In the genomic region with DNA sequence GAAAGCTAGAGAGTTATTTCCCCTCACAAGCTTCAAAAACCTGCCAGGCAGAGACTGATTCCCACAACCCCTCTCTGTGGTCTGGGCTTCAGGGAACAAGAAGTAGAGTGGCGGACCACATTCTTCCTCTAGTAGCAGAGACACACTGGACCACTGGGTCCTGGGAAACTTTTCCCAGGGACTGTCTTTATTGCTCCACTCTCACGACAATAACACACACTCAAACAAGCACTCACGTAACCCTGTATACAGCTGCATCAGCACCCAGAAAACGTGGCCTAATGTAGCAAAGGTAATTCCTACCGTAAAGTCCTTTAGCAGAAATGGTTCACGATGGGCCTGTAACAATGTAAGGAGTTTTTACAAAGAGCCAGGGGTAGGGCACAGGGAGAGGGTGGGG, we compare ENCODE assay signal across 20 cellular contexts. TPM values are rescaled to one million over a fixed set of nuclear protein-coding genes. Genes with fewer than 3 reads are reported as not detected.
A peak's percentile ranks its signal among the peaks of the same experiment; 100 is the strongest.
DNase-seq lines count a peak whose midpoint lies in the region; ATAC-seq lines count a peak whose summit lies in the region.
"Had no signal": no experiment of that assay in that cellular context is flagged by ENCODE, and none has a peak within 500 bp of the region (broad histone marks: within the 10 kb centered on the region; RNA-seq: fewer than 3 reads in every experiment).

No MANE protein-coding gene starts in this region.

- H3K4me3 Mint-ChIP-seq in T-helper 17 cell (peak overlapping the region; percentile 61), immature natural killer cell (peak overlapping the region in 2 of 5 donors; percentile 39 to 56)
- H3K4me3 Mint-ChIP-seq: activated naive CD4-positive, alpha-beta T cell treated with anti-CD3 and anti-CD28 coated beads for 36 hours had no signal

- H3K27me3 Mint-ChIP-seq in T-helper 17 cell (no peaks in the 10 kb centered on the region), immature natural killer cell (ENCODE audit: low read depth in 3 of 3) (peaks cover 2 to 17% (median 5%) of the 10 kb centered on the region in 3 donors)

- no peaks in the 10 kb centered on the region for H3K27me3 ChIP-seq in BLaER1 treated with 17β-estradiol and CSF1 and Interleukin-3, amounts not matched to agents 10 nM and 100 nM
- H3K27me3 ChIP-seq: heart right ventricle, sigmoid colon, vagina had no signal

- H4K20me1 ChIP-seq in BLaER1 treated with 17β-estradiol and CSF1 and Interleukin-3, amounts not matched to agents 10 nM and 100 nM = no peaks in the 10 kb centered on the region

- peak overlapping the region in 7 of 11 experiments; percentile 6 to 87 (median 78); a peak in 10 of 22 replicates for H3K4me2 ChIP-seq in BLaER1 treated with 17β-estradiol and CSF1 and Interleukin-3, amounts not matched to agents 10 nM and 100 nM

- H3K9me3 Mint-ChIP-seq in immature natural killer cell = no peaks in the 10 kb centered on the region
- H3K9me3 Mint-ChIP-seq: activated naive CD4-positive, alpha-beta T cell treated with anti-CD3 and anti-CD28 coated beads for 36 hours had no signal

- DNase-seq in EH (ENCODE audit: low read depth) = peak; percentile 5
- no peak for DNase-seq in T-helper 17 cell
- no peak for DNase-seq in immature natural killer cell
- DNase-seq in NCI-H446 treated with DMSO at 0.1 percent for 48 hours (lab: John Stamatoyannopoulos, UW) = no peak
- no peak for DNase-seq in EL
- DNase-seq: activated naive CD4-positive, alpha-beta T cell treated with anti-CD3 and anti-CD28 coated beads for 36 hours; GOT3; heart right ventricle; NCI-H1694 treated with DMSO at 0.1 percent for 48 hours; NCI-H446; sigmoid colon had no signal

- peak overlapping the region in 6 of 11 experiments; percentile 13 to 84 (median 47); a peak in 7 of 22 replicates for H3K27ac ChIP-seq in BLaER1 treated with 17β-estradiol and CSF1 and Interleukin-3, amounts not matched to agents 10 nM and 100 nM
- H3K27ac ChIP-seq: sigmoid colon, vagina had no signal

- H3K27ac Mint-ChIP-seq in T-helper 17 cell (peak overlapping the region; percentile 100), immature natural killer cell (peak overlapping the region; percentile 88 to 91 (median 90))
- H3K27ac Mint-ChIP-seq: activated naive CD4-positive, alpha-beta T cell treated with anti-CD3 and anti-CD28 coated beads for 36 hours had no signal

- peaks cover 0 to 6% (median 0%) of the 10 kb centered on the region in 11 experiments; a peak in 2 of 22 replicates for H3K9me3 ChIP-seq in BLaER1 treated with 17β-estradiol and CSF1 and Interleukin-3, amounts not matched to agents 10 nM and 100 nM (replicated peaks in 1 of 11)
- H3K9me3 ChIP-seq in T-helper 17 cell (ENCODE audit: control insufficient read depth, low read length, poor library complexity, severe bottlenecking) = no peaks in the 10 kb centered on the region
- H3K9me3 ChIP-seq: heart right ventricle, sigmoid colon, vagina had no signal

- H3K4me1 ChIP-seq in BLaER1 treated with 17β-estradiol and CSF1 and Interleukin-3, amounts not matched to agents 10 nM and 100 nM = peaks cover 19 to 68% (median 54%) of the 10 kb centered on the region in 10 experiments
- H3K4me1 ChIP-seq: sigmoid colon, vagina had no signal

- H3K9ac ChIP-seq in BLaER1 treated with 17β-estradiol and CSF1 and Interleukin-3, amounts not matched to agents 10 nM and 100 nM = no peak overlapping the region

- H3K4me1 Mint-ChIP-seq in T-helper 17 cell (peaks cover 45% of the 10 kb centered on the region), immature natural killer cell (peaks cover 75 to 90% of the 10 kb centered on the region in 2 donors)

- no peak for ATAC-seq in T-helper 17 cell
- ATAC-seq in GM21381 (IDR thresholded peaks at IDR 0.05; ENCODE audit: unreplicated experiment) = no peak
- ATAC-seq in HG03460 (IDR thresholded peaks at IDR 0.05; ENCODE audit: unreplicated experiment) = no peak
- ATAC-seq: heart right ventricle had no signal

- no peaks in the 10 kb centered on the region for H3K36me3 ChIP-seq in BLaER1 treated with 17β-estradiol and CSF1 and Interleukin-3, amounts not matched to agents 10 nM and 100 nM
- H3K36me3 ChIP-seq: heart right ventricle, sigmoid colon, vagina had no signal

- no peak overlapping the region for H3K4me3 ChIP-seq in BLaER1 treated with 17β-estradiol and CSF1 and Interleukin-3, amounts not matched to agents 10 nM and 100 nM
- H3K4me3 ChIP-seq: heart right ventricle, sigmoid colon, vagina had no signal

- no peaks in the 10 kb centered on the region for H3K36me3 Mint-ChIP-seq in T-helper 17 cell (ENCODE audit: low read depth)
- no peaks in the 10 kb centered on the region for H3K36me3 Mint-ChIP-seq in immature natural killer cell

RNA-seq across cellular contexts. Expression of a gene that starts 27.6 kb away (rescaled TPM):
- total RNA-seq in T-helper 17 cell = 10 to 100 TPM; 17.1 to 19.8 TPM
- 1 to 10 TPM in 2 of 3 donors, not detected in 1; 2.4 to 4.4 TPM for polyA plus RNA-seq in immature natural killer cell

RNA-seq across cellular contexts. Expression of a gene that starts 34.1 kb away (rescaled TPM):
- 100 to 1,000 TPM in 1 of 2 donors, 10 to 100 TPM in 1; 43.2 to 181 TPM for total RNA-seq in T-helper 17 cell
- polyA plus RNA-seq in immature natural killer cell = 1 to 10 TPM in 1 of 3 donors, under 1 TPM in 1, not detected in 1; 0.45 to 1.2 TPM
- total RNA-seq: bronchial epithelial cell, HT-29, kidney epithelial cell, osteoblast had no signal
- polyA plus RNA-seq: fibroblast of lung, heart right ventricle had no signal

RNA-seq across cellular contexts. Expression of a gene that starts 43.1 kb away (rescaled TPM):
- 100 to 1,000 TPM; 195 to 285 TPM for total RNA-seq in T-helper 17 cell
- 100 to 1,000 TPM in 2 of 3 donors, 10 to 100 TPM in 1; 85.9 to 141 (median 115) TPM for polyA plus RNA-seq in immature natural killer cell
